Comparison of ENCODE assay signal across 8 cellular contexts in genomic region chr2:26299488-26300092, GRCh38. TPM values are rescaled to one million over a fixed set of nuclear protein-coding genes. Genes with fewer than 3 reads are reported as not detected.
DNase-seq lines count a peak whose midpoint lies in the region; ATAC-seq and TF ChIP-seq lines count a peak whose summit lies in the region.

No MANE protein-coding gene starts in this region.

- no peak for ATAC-seq in HG02678 (IDR thresholded peaks at IDR 0.05; ENCODE audit: unreplicated experiment)

- no peak for TF ChIP-seq CTCF in lower leg skin (IDR thresholded peaks at IDR 0.05)
- TF ChIP-seq CTCF in tibial artery (IDR thresholded peaks at IDR 0.05) = no peak

- H3K9me3 ChIP-seq in tibial artery = no peaks in the 10 kb centered on the region

- H3K4me1 ChIP-seq in tibial artery = peaks cover 0 to 16% (median 7%) of the 10 kb centered on the region in 4 donors

- 1% methylated on average over 7 of the region's 7 CpGs for WGBS in lower leg skin, 2 donors

- peak overlapping the region; percentile 79 to 81 for H3K27ac ChIP-seq in tibial artery

- H3K36me3 ChIP-seq in tibial artery = no peaks in the 10 kb centered on the region

- H3K4me3 ChIP-seq in lower leg skin (ENCODE audit: low read depth, poor library complexity, severe bottlenecking) (peak overlapping the region; percentile 16), tibial artery (peak overlapping the region; percentile 59)

- intact Hi-C loops in lower leg skin (cut with DNase I; ENCODE audit: low total_unique reads) = no loop called here
- intact Hi-C loops in tibial artery (cut with DNase I; ENCODE audit: low total_unique reads) = no loop called here

- no peaks in the 10 kb centered on the region for H3K27me3 ChIP-seq in tibial artery

- peak; percentile 7 to 9 for DNase-seq in activated CD4-positive, alpha-beta T cell treated with anti-CD3 and anti-CD28 coated beads for 4 hours
- DNase-seq in activated CD4-positive, alpha-beta T cell treated with anti-CD3 and anti-CD28 coated beads for 1 hour = no peak
- DNase-seq in NOMO-1 treated with DMSO at 0.1 percent for 48 hours (lab: John Stamatoyannopoulos, UW; ENCODE audit: unreplicated experiment) (peak; percentile 42), dermis blood vessel endothelial cell (peak; percentile 56), lower leg skin (ENCODE audit: low spot score in 2 of 2) (no peak), tibial artery (peak in 1 of 2 donors; percentile 29), GM19240 (ENCODE audit: insufficient read length, low spot score) (no peak)

- TF ChIP-seq POLR2A in lower leg skin (IDR thresholded peaks at IDR 0.05) = no peak

RNA-seq across cellular contexts. Expression of gene SELENOI, which starts 46.4 kb away (rescaled TPM):
- 16.7 and 17.9 TPM in 2 replicates for total RNA-seq in dermis blood vessel endothelial cell
- total RNA-seq in lower leg skin = 10 to 100 TPM; 24.7 to 34.3 (median 29.2) TPM

RNA-seq across cellular contexts. Expression of gene ADGRF3, which starts 47.0 kb away (rescaled TPM):
- 0.84 TPM in 1 of 2 replicates, not detected in the other for total RNA-seq in dermis blood vessel endothelial cell
- total RNA-seq in lower leg skin = under 1 TPM in 3 of 4 donors, not detected in 1; 0.05 to 0.25 (median 0.06) TPM

RNA-seq across cellular contexts. Expression of gene HADHB, which starts 54.9 kb away (rescaled TPM):
- total RNA-seq in dermis blood vessel endothelial cell (151 TPM in 2 replicates), lower leg skin (100 to 1,000 TPM; 101 to 139 (median 111) TPM)

RNA-seq across cellular contexts. Expression of gene HADHA, which starts 55.2 kb away (rescaled TPM):
- total RNA-seq in dermis blood vessel endothelial cell (208 and 237 TPM in 2 replicates), lower leg skin (100 to 1,000 TPM; 125 to 170 (median 131) TPM)

Comparison
In these comparisons a context has a peak if more than half of its experiments do, and no peak if none do; other contexts are left out.
1. DNase-seq: peak in activated CD4-positive, alpha-beta T cell treated with anti-CD3 and anti-CD28 coated beads for 4 hours (2 of 2), NOMO-1 treated with DMSO at 0.1 percent for 48 hours (single experiment) and dermis blood vessel endothelial cell (single experiment); none in activated CD4-positive, alpha-beta T cell treated with anti-CD3 and anti-CD28 coated beads for 1 hour (single experiment), lower leg skin (0 of 2) and GM19240 (single experiment).